Comparison of ENCODE assay signal across 20 cellular contexts in genomic region chr18:8046421-8046820, GRCh38.
"Had no signal": no experiment of that assay in that cellular context is flagged by ENCODE, and none has a peak within 500 bp of the region (broad histone marks: within the 10 kb centered on the region; RNA-seq: fewer than 3 reads in every experiment).

No MANE protein-coding gene starts in this region.

- H3K4me3 Mint-ChIP-seq: memory B cell; mesothelial cell of epicardium; natural killer cell; neural crest cell; stimulated activated effector memory CD8-positive, alpha-beta T cell treated with anti-CD3 and anti-CD28 coated beads, Interleukin-12 subunit alpha, Interleukin-12 subunit beta, amount 100 ng/mL, for 72 hours; stimulated activated naive CD8-positive, alpha-beta T cell treated with anti-CD3 and anti-CD28 coated beads, Interleukin-15, Interleukin-2, amounts not matched to agents 100 ng/mL and 50 ng/mL, for 24 hours had no signal

- H3K27me3 Mint-ChIP-seq: memory B cell; stimulated activated naive CD8-positive, alpha-beta T cell treated with anti-CD3 and anti-CD28 coated beads, Interleukin-15, Interleukin-2, amounts not matched to agents 100 ng/mL and 50 ng/mL, for 24 hours had no signal

- H3K27me3 ChIP-seq: colonic mucosa, foreskin keratinocyte, hepatocyte, ovary, testis, tibial nerve, upper lobe of right lung had no signal

- H3K27ac Mint-ChIP-seq: memory B cell; mesothelial cell of epicardium; natural killer cell; stimulated activated effector memory CD8-positive, alpha-beta T cell treated with anti-CD3 and anti-CD28 coated beads, Interleukin-12 subunit alpha, Interleukin-12 subunit beta, amount 100 ng/mL, for 72 hours; stimulated activated naive CD8-positive, alpha-beta T cell treated with anti-CD3 and anti-CD28 coated beads, Interleukin-15, Interleukin-2, amounts not matched to agents 100 ng/mL and 50 ng/mL, for 24 hours had no signal

- ATAC-seq: foreskin keratinocyte, left cardiac atrium, lower lobe of right lung, natural killer cell, right cardiac atrium, upper lobe of right lung had no signal

- FAIRE-seq: kidney had no signal

- H3K36me3 Mint-ChIP-seq: memory B cell; mesothelial cell of epicardium; natural killer cell; stimulated activated effector memory CD8-positive, alpha-beta T cell treated with anti-CD3 and anti-CD28 coated beads, Interleukin-12 subunit alpha, Interleukin-12 subunit beta, amount 100 ng/mL, for 72 hours had no signal

- H3K27ac ChIP-seq: colonic mucosa, foreskin keratinocyte, hepatocyte, left ventricle myocardium inferior, lower lobe of right lung, ovary, testis, tibial nerve, upper lobe of right lung had no signal

- DNase-seq: colonic mucosa; dermis blood vessel endothelial cell; kidney; left cardiac atrium; left ventricle myocardium inferior; lower lobe of right lung; natural killer cell; ovary; right cardiac atrium; stimulated activated CD8-positive, alpha-beta memory T cell treated with anti-CD3 and anti-CD28 coated beads, Interleukin-4, amount 100 ng/mL, for 48 hours; testis; upper lobe of right lung had no signal

- H3K9me3 Mint-ChIP-seq: memory B cell, neural crest cell had no signal

- H3K9me3 ChIP-seq: colonic mucosa, left ventricle myocardium inferior, lower lobe of right lung, ovary, testis, tibial nerve, upper lobe of right lung had no signal

- H3K4me1 Mint-ChIP-seq: memory B cell had no signal
